Comparison of ENCODE assay signal across 8 cellular contexts in the genomic region with DNA sequence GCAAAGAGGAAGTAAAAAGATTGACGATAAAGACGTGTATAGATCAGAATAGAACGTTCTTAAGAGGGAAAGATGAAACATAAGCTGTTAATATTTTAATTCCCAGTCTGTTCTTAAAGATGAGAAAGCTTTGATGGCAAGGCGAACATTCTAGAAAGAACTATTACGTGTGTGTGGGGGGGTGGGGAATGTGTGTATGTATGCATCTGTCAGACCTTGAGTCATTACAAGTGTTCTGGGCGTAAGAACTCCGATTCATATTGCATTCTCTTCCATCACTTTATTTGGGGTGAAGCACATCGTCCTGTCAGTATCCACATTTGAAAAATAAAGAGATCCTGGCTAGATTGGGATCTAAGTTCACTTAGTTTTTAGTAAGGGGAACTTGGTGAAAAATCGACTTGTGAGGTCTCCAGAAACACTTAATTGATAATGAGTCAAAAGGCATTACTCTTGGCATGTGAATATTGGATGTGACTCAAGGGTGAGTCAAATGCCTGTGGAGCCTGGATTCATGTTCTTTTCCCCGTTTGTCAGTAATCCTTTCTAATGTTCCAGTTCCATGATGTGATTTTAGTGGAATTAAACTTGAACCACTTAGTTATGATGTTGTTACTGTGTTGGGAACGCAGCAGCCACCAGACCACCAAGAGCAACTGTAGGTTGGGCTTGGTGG. TPM values are rescaled to one million over a fixed set of nuclear protein-coding genes. Genes with fewer than 3 reads are reported as not detected.
DNase-seq lines count a peak whose midpoint lies in the region; ATAC-seq and TF ChIP-seq lines count a peak whose summit lies in the region.

No MANE protein-coding gene starts in this region.

- peak; percentile 45 for DNase-seq in COLO829 (ENCODE audit: low spot score)
- peak; percentile 90 for DNase-seq in LHCN-M2 (ENCODE audit: low read depth)
- DNase-seq in breast epithelium (ENCODE audit: low spot score in 2 of 2): no peak
- no peak for DNase-seq in naive thymus-derived CD8-positive, alpha-beta T cell
- no peak for DNase-seq in inferior parietal cortex (ENCODE audit: extremely low spot score)
- no peak for DNase-seq in iPS-NIHi11 (ENCODE audit: low spot score)
- DNase-seq in esophagus squamous epithelium (lab: John Stamatoyannopoulos, UW): no peak

- no peaks in the 10 kb centered on the region for H3K4me1 ChIP-seq in breast epithelium
- peaks cover 0 to 49% (median 13%) of the 10 kb centered on the region in 3 donors for H3K4me1 ChIP-seq in esophagus squamous epithelium

- H3K4me3 ChIP-seq in breast epithelium: no peak overlapping the region
- H3K4me3 ChIP-seq in esophagus squamous epithelium: no peak overlapping the region

- TF ChIP-seq POLR2A in breast epithelium (IDR thresholded peaks at IDR 0.05) (no peak), esophagus squamous epithelium (IDR thresholded peaks at IDR 0.05) (no peak)

- no peaks in the 10 kb centered on the region for H3K27me3 Mint-ChIP-seq in naive thymus-derived CD8-positive, alpha-beta T cell

- peaks cover 0 to 2% (median 0%) of the 10 kb centered on the region in 3 donors for H3K36me3 Mint-ChIP-seq in naive thymus-derived CD8-positive, alpha-beta T cell

- ATAC-seq in naive thymus-derived CD8-positive, alpha-beta T cell: no peak
- ATAC-seq in GM21576 (IDR thresholded peaks at IDR 0.05; ENCODE audit: unreplicated experiment): no peak

- H3K27ac Mint-ChIP-seq in naive thymus-derived CD8-positive, alpha-beta T cell: peak overlapping the region in 4 of 10 donors; percentile 9 to 67 (median 20)

- no peaks in the 10 kb centered on the region for H3K36me3 ChIP-seq in breast epithelium
- no peaks in the 10 kb centered on the region for H3K36me3 ChIP-seq in esophagus squamous epithelium

- peaks cover 0 to 16% of the 10 kb centered on the region in 2 donors for H3K27me3 ChIP-seq in breast epithelium
- no peaks in the 10 kb centered on the region for H3K27me3 ChIP-seq in esophagus squamous epithelium

- H3K4me1 Mint-ChIP-seq in naive thymus-derived CD8-positive, alpha-beta T cell: peaks cover 14 to 50% (median 38%) of the 10 kb centered on the region in 4 donors

- TF ChIP-seq CTCF in breast epithelium (IDR thresholded peaks at IDR 0.05) (no peak), esophagus squamous epithelium (IDR thresholded peaks at IDR 0.05) (no peak)

- intact Hi-C loops in breast epithelium (cut with DNase I; ENCODE audit: low total_unique reads) (no loop called here), esophagus squamous epithelium (cut with DNase I) (no loop called here)

- H3K9me3 ChIP-seq in breast epithelium (no peaks in the 10 kb centered on the region), esophagus squamous epithelium (no peaks in the 10 kb centered on the region)

- POLR2A ChIA-PET in naive thymus-derived CD8-positive, alpha-beta T cell (lab: Charles Lee): no interaction called here

- H3K27ac ChIP-seq in breast epithelium (peak overlapping the region; percentile 5 to 13), esophagus squamous epithelium (peak overlapping the region in 2 of 4 donors; percentile 19 to 59)

- peak overlapping the region in 8 of 10 donors; percentile 24 to 78 (median 48) for H3K4me3 Mint-ChIP-seq in naive thymus-derived CD8-positive, alpha-beta T cell

- peaks cover 0 to 5% (median 0%) of the 10 kb centered on the region in 9 donors for H3K9me3 Mint-ChIP-seq in naive thymus-derived CD8-positive, alpha-beta T cell

- 17 to 41% methylated on average over 10 to 11 of the region's 11 CpGs for WGBS in esophagus squamous epithelium, 2 donors

RNA-seq across cellular contexts. Expression of a gene that starts 3.1 kb away (rescaled TPM):
- 208 and 244 TPM in 2 replicates for total RNA-seq in LHCN-M2 (2014; rRNA removed)
- polyA plus RNA-seq in LHCN-M2 (2012): 130 TPM
- total RNA-seq in breast epithelium: 10 to 100 TPM; 43.6 to 64.7 (median 44.5) TPM
- total RNA-seq in naive thymus-derived CD8-positive, alpha-beta T cell: 10 to 100 TPM; 19.2 to 25.8 TPM
- polyA plus RNA-seq in naive thymus-derived CD8-positive, alpha-beta T cell: 10 to 100 TPM; 32.7 to 39.5 (median 32.9) TPM
- 10 to 100 TPM; 19.0 to 46.7 (median 31.3) TPM for total RNA-seq in esophagus squamous epithelium

Comparison
In these comparisons a context has a peak if more than half of its experiments do, and no peak if none do; other contexts are left out.
1. DNase-seq: peak in COLO829 (single experiment) and LHCN-M2 (single experiment); none in breast epithelium (0 of 2), naive thymus-derived CD8-positive, alpha-beta T cell (0 of 10), inferior parietal cortex (single experiment), iPS-NIHi11 (single experiment) and esophagus squamous epithelium (single experiment).